ENCODE assay signal across 22 cellular contexts in genomic region chr12:120784804-120785203, GRCh38. TPM values are rescaled to one million over a fixed set of nuclear protein-coding genes. Genes with fewer than 3 reads are reported as not detected.
DNase-seq lines count a peak whose midpoint lies in the region; ATAC-seq, FAIRE-seq and TF ChIP-seq lines count a peak whose summit lies in the region.
"Had no signal": no experiment of that assay in that cellular context is flagged by ENCODE, and none has a peak within 500 bp of the region (broad histone marks: within the 10 kb centered on the region; RNA-seq: fewer than 3 reads in every experiment).

No MANE protein-coding gene starts in this region.

- H3K27me3 ChIP-seq in psoas muscle (ENCODE audit: insufficient read depth in 3 of 3, low read length in 2 of 3): no peaks in the 10 kb centered on the region
- H3K27me3 ChIP-seq: MG63 had no signal

- CTCF ChIA-PET in WTC11 (lab: Charles Lee): interaction anchor here (0.7 to 1.4 kb wide), 2 partner anchors 220 to 557 kb away, joined by 3 read pairs; no protein-coding TSS in a partner anchor

- H3K4me1 Mint-ChIP-seq in activated T-cell treated with anti-CD3 and anti-CD28 coated beads, Interleukin-2, amount 50 U/mL, for 4 hours (ENCODE audit: low read depth): peaks cover 38% of the 10 kb centered on the region
- H3K4me1 Mint-ChIP-seq in WTC11: no peaks in the 10 kb centered on the region
- H3K4me1 Mint-ChIP-seq in activated T-helper 1 cell treated with anti-CD3 and anti-CD28 coated beads, Interleukin-12 subunit alpha, Interleukin-12 subunit beta, Interleukin-2, Interleukin-4 antibody, amounts not matched to agents 30 ng/mL and 10 ng/mL and 1 ng/mL, durations not matched to agents 14 hours and 24 hours and 36 hours (ENCODE audit: low read depth): peaks cover 15% of the 10 kb centered on the region
- H3K4me1 Mint-ChIP-seq: GM23338 had no signal

- intact Hi-C loops in psoas muscle (cut with DNase I): no loop called here
- intact Hi-C loops in activated T-helper 1 cell treated with anti-CD3 and anti-CD28 coated beads, Interleukin-12 subunit alpha, Interleukin-12 subunit beta, Interleukin-2, Interleukin-4 antibody, amounts not matched to agents 30 ng/mL and 10 ng/mL and 1 ng/mL, durations not matched to agents 14 hours and 24 hours and 36 hours (cut with micrococcal nuclease): loop anchor here (5.0 kb wide), 1 partner anchor 117 kb away; the partner anchor contains the start of gene SPPL3

- ATAC-seq in activated T-cell treated with anti-CD3 and anti-CD28 coated beads, Interleukin-2, amount 50 U/mL, for 4 hours: peak; percentile 24 to 41
- ATAC-seq in WTC11: no peak
- ATAC-seq in psoas muscle: no peak
- ATAC-seq: GM23338, HCT116, Panc1, Right ventricle myocardium inferior had no signal

- H3K9me3 ChIP-seq in psoas muscle: no peaks in the 10 kb centered on the region
- H3K9me3 ChIP-seq: Caco-2, MG63 had no signal

- no peak for FAIRE-seq in D721Med (lab: Jason Lieb, UNC)
- FAIRE-seq: GM18507 had no signal

- H3K27ac Mint-ChIP-seq in WTC11: 0 out of 2 replicates have a peak overlapping the region, but pooled peaks have one; percentile 54
- H3K27ac Mint-ChIP-seq in activated T-helper 1 cell treated with anti-CD3 and anti-CD28 coated beads, Interleukin-12 subunit alpha, Interleukin-12 subunit beta, Interleukin-2, Interleukin-4 antibody, amounts not matched to agents 30 ng/mL and 10 ng/mL and 1 ng/mL, durations not matched to agents 14 hours and 24 hours and 36 hours: no peak overlapping the region
- H3K27ac Mint-ChIP-seq: GM23338 had no signal

- peaks cover 15% of the 10 kb centered on the region for H3K4me1 ChIP-seq in psoas muscle
- H3K4me1 ChIP-seq: Caco-2 had no signal

- no peak overlapping the region for H3K4me3 ChIP-seq in psoas muscle
- H3K4me3 ChIP-seq: GM23338, MG63 had no signal

- TF ChIP-seq CTCF in D721Med (IDR thresholded peaks at IDR 0.05; ENCODE audit: insufficient read depth, missing control alignments): peak; percentile 3
- TF ChIP-seq CTCF in WTC11 (IDR thresholded peaks at IDR 0.05): no peak
- no peak for TF ChIP-seq CTCF in psoas muscle (IDR thresholded peaks at IDR 0.05)
- no peak for TF ChIP-seq CTCF in GM10266 (IDR thresholded peaks at IDR 0.05; ENCODE audit: control insufficient read depth, insufficient read depth, low read depth, missing control alignments)

- H3K4me3 Mint-ChIP-seq in activated T-cell treated with anti-CD3 and anti-CD28 coated beads, Interleukin-2, amount 50 U/mL, for 4 hours: no peak overlapping the region
- no peak overlapping the region for H3K4me3 Mint-ChIP-seq in WTC11
- no peak overlapping the region for H3K4me3 Mint-ChIP-seq in activated T-helper 1 cell treated with anti-CD3 and anti-CD28 coated beads, Interleukin-12 subunit alpha, Interleukin-12 subunit beta, Interleukin-2, Interleukin-4 antibody, amounts not matched to agents 30 ng/mL and 10 ng/mL and 1 ng/mL, durations not matched to agents 14 hours and 24 hours and 36 hours
- H3K4me3 Mint-ChIP-seq: GM23338 had no signal

- no peaks in the 10 kb centered on the region for H3K9me3 Mint-ChIP-seq in activated T-cell treated with anti-CD3 and anti-CD28 coated beads, Interleukin-2, amount 50 U/mL, for 4 hours
- no peaks in the 10 kb centered on the region for H3K9me3 Mint-ChIP-seq in WTC11
- no peaks in the 10 kb centered on the region for H3K9me3 Mint-ChIP-seq in activated T-helper 1 cell treated with anti-CD3 and anti-CD28 coated beads, Interleukin-12 subunit alpha, Interleukin-12 subunit beta, Interleukin-2, Interleukin-4 antibody, amounts not matched to agents 30 ng/mL and 10 ng/mL and 1 ng/mL, durations not matched to agents 14 hours and 24 hours and 36 hours
- H3K9me3 Mint-ChIP-seq: GM23338 had no signal

- POLR2A ChIA-PET in WTC11 (lab: Charles Lee): no interaction called here

- H3K36me3 Mint-ChIP-seq in activated T-cell treated with anti-CD3 and anti-CD28 coated beads, Interleukin-2, amount 50 U/mL, for 4 hours (ENCODE audit: insufficient read depth): peaks cover 17% of the 10 kb centered on the region
- peaks cover 10% of the 10 kb centered on the region for H3K36me3 Mint-ChIP-seq in WTC11
- peaks cover 20% of the 10 kb centered on the region for H3K36me3 Mint-ChIP-seq in activated T-helper 1 cell treated with anti-CD3 and anti-CD28 coated beads, Interleukin-12 subunit alpha, Interleukin-12 subunit beta, Interleukin-2, Interleukin-4 antibody, amounts not matched to agents 30 ng/mL and 10 ng/mL and 1 ng/mL, durations not matched to agents 14 hours and 24 hours and 36 hours (ENCODE audit: low read depth)

- 94 to 100% (median 95%) methylated on average over 3 of the region's 3 CpGs for WGBS in psoas muscle, 3 donors

- H3K27ac ChIP-seq in psoas muscle: peak overlapping the region; percentile 59
- H3K27ac ChIP-seq: C4-2B had no signal

- DNase-seq in activated T-cell treated with anti-CD3 and anti-CD28 coated beads, Interleukin-2, amount 50 U/mL, for 4 hours: no peak
- DNase-seq in activated T-cell treated with anti-CD3 and anti-CD28 coated beads, Interleukin-2, amount 50 U/mL, for 1 hour: no peak
- no peak for DNase-seq in D721Med (ENCODE audit: insufficient read length, low spot score)
- no peak for DNase-seq in WTC11 (ENCODE audit: low spot score)
- no peak for DNase-seq in psoas muscle
- no peak for DNase-seq in GM10266 (ENCODE audit: extremely low spot score)
- no peak for DNase-seq in NCI-H1105 (lab: John Stamatoyannopoulos, UW)
- DNase-seq in activated T-helper 1 cell treated with anti-CD3 and anti-CD28 coated beads, Interleukin-12 subunit alpha, Interleukin-12 subunit beta, Interleukin-2, Interleukin-4 antibody, amounts not matched to agents 30 ng/mL and 10 ng/mL and 1 ng/mL, durations not matched to agents 14 hours and 24 hours and 36 hours (ENCODE audit: low spot score): no peak
- DNase-seq: Caco-2, DMS53, IMR-90, Karpas-422, MG63, NCI-H1092, NCI-H2081 treated with DMSO at 0.1 percent for 48 hours, NCI-H510A treated with DMSO at 0.1 percent for 48 hours had no signal

- no peaks in the 10 kb centered on the region for H3K27me3 Mint-ChIP-seq in activated T-cell treated with anti-CD3 and anti-CD28 coated beads, Interleukin-2, amount 50 U/mL, for 4 hours (ENCODE audit: low read depth)
- no peaks in the 10 kb centered on the region for H3K27me3 Mint-ChIP-seq in WTC11 (ENCODE audit: low read depth)
- H3K27me3 Mint-ChIP-seq in activated T-helper 1 cell treated with anti-CD3 and anti-CD28 coated beads, Interleukin-12 subunit alpha, Interleukin-12 subunit beta, Interleukin-2, Interleukin-4 antibody, amounts not matched to agents 30 ng/mL and 10 ng/mL and 1 ng/mL, durations not matched to agents 14 hours and 24 hours and 36 hours (ENCODE audit: insufficient read depth): no peaks in the 10 kb centered on the region

- peaks cover 0 to 30% of the 10 kb centered on the region in 2 donors for H3K36me3 ChIP-seq in psoas muscle (ENCODE audit: insufficient read depth in 1 of 2, low read depth in 1 of 2)

TF ChIP-seq in WTC11, 78 proteins besides CTCF, POLR2A, EP300 and RAD21 (continues in another document):
- TF ChIP-seq, protein P1, sequence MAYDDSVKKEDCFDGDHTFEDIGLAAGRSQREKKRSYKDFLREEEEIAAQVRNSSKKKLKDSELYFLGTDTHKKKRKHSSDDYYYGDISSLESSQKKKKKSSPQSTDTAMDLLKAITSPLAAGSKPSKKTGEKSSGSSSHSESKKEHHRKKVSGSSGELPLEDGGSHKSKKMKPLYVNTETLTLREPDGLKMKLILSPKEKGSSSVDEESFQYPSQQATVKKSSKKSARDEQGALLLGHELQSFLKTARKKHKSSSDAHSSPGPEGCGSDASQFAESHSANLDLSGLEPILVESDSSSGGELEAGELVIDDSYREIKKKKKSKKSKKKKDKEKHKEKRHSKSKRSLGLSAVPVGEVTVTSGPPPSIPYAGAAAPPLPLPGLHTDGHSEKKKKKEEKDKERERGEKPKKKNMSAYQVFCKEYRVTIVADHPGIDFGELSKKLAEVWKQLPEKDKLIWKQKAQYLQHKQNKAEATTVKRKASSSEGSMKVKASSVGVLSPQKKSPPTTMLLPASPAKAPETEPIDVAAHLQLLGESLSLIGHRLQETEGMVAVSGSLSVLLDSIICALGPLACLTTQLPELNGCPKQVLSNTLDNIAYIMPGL (CRISPR knock-in tag; IDR thresholded peaks at IDR 0.05): no peak
- no peak for TF ChIP-seq FOXK1 (CRISPR knock-in tag; IDR thresholded peaks at IDR 0.05)
- no peak for TF ChIP-seq JAZF1 (CRISPR knock-in tag; IDR thresholded peaks at IDR 0.05)
- TF ChIP-seq ZBTB43 (CRISPR knock-in tag; IDR thresholded peaks at IDR 0.05): no peak
- TF ChIP-seq KAT7 (CRISPR knock-in tag; IDR thresholded peaks at IDR 0.05; ENCODE audit: borderline replicate concordance): no peak
- TF ChIP-seq EMX1 (CRISPR knock-in tag; IDR thresholded peaks at IDR 0.05): no peak

RNA-seq across cellular contexts. Expression of gene ACADS, which starts 59.2 kb away (rescaled TPM):
- 10 to 100 TPM; 13.3 to 13.8 (median 13.3) TPM for total RNA-seq in activated T-cell treated with anti-CD3 and anti-CD28 coated beads, Interleukin-2, amount 50 U/mL, for 4 hours
- total RNA-seq in WTC11 (2021) (11.0 to 12.6 TPM (median 11.6 TPM) in 3 replicates), psoas muscle (100 to 1,000 TPM in 2 of 4 donors, 10 to 100 TPM in 2; 81.9 to 109 (median 102) TPM)
- 100 to 1,000 TPM; 106 to 120 (median 106) TPM for polyA plus RNA-seq in psoas muscle
- 10.8 and 11.1 TPM in 2 replicates for total RNA-seq in activated T-helper 1 cell treated with anti-CD3 and anti-CD28 coated beads, Interleukin-12 subunit alpha, Interleukin-12 subunit beta, Interleukin-2, Interleukin-4 antibody, amounts not matched to agents 30 ng/mL and 10 ng/mL and 1 ng/mL, durations not matched to agents 14 hours and 24 hours and 36 hours

Comparison
In these comparisons a context has a peak if more than half of its experiments do, and no peak if none do; other contexts are left out.
1. ATAC-seq: peak in activated T-cell treated with anti-CD3 and anti-CD28 coated beads, Interleukin-2, amount 50 U/mL, for 4 hours (2 of 2); none in WTC11 (single experiment) and psoas muscle (0 of 4).